Comparison of ENCODE assay signal across 10 cellular contexts in genomic region chr3:119235151-119235550, GRCh38. TPM values are rescaled to one million over a fixed set of nuclear protein-coding genes. Genes with fewer than 3 reads are reported as not detected.
DNase-seq lines count a peak whose midpoint lies in the region; ATAC-seq and TF ChIP-seq lines count a peak whose summit lies in the region.
"Had no signal": no experiment of that assay in that cellular context is flagged by ENCODE, and none has a peak within 500 bp of the region (broad histone marks: within the 10 kb centered on the region; RNA-seq: fewer than 3 reads in every experiment).

No MANE protein-coding gene starts in this region.

- CTCF ChIA-PET in activated naive CD4-positive, alpha-beta T cell treated with anti-CD3 and anti-CD28 coated beads for 36 hours (lab: Charles Lee), result interaction anchor here (0.8 kb wide), 1 partner anchor 87 kb away, joined by 3 read pairs; no protein-coding TSS in a partner anchor
- CTCF ChIA-PET in SK-N-SH (lab: Yijun Ruan, JAX), result interaction anchor here (0.6 kb wide), 1 partner anchor 90 kb away, joined by 3 read pairs; no protein-coding TSS in a partner anchor

- H3K9me3 ChIP-seq in SK-N-SH, result no peaks in the 10 kb centered on the region
- H3K9me3 ChIP-seq in thoracic aorta, result no peaks in the 10 kb centered on the region

- no peak for DNase-seq in activated naive CD4-positive, alpha-beta T cell treated with anti-CD3 and anti-CD28 coated beads for 36 hours
- DNase-seq in activated naive CD4-positive, alpha-beta T cell treated with Interleukin-2 at 50 U/mL for 16 hours, result no peak
- DNase-seq in SK-N-SH (no peak), fibroblast of mammary gland (ENCODE audit: low read depth) (peak; percentile 43), thoracic aorta (ENCODE audit: low spot score) (no peak), COLO668 (lab: John Stamatoyannopoulos, UW; ENCODE audit: unreplicated experiment) (no peak)
- DNase-seq: activated effector memory CD4-positive, alpha-beta T cell treated with Interleukin-2 at 50 U/mL for 16 hours; NCI-H1417 had no signal

- 50% methylated on average over 1 of the region's 1 CpG for WGBS in SK-N-SH (ENCODE audit: low lambda C conversion rate)

- peak overlapping the region; percentile 18; the same call in 1 of the 2 replicates for H3K4me2 ChIP-seq in SK-N-SH

- H3K4me1 ChIP-seq in SK-N-SH (ENCODE audit: control insufficient read depth in 1 of 2, insufficient read depth in 2 of 2, low read depth in 1 of 2, low read length in 1 of 2) (peaks cover 3 to 8% of the 10 kb centered on the region in 2 experiments; a peak in 3 of 4 replicates), thoracic aorta (ENCODE audit: control insufficient read depth in 1 of 2, low read depth in 2 of 2) (peaks cover 8 to 35% of the 10 kb centered on the region in 2 donors)

- H3K79me2 ChIP-seq in SK-N-SH (ENCODE audit: insufficient read depth), result peaks cover 52% of the 10 kb centered on the region

- intact Hi-C loops in activated naive CD4-positive, alpha-beta T cell treated with anti-CD3 and anti-CD28 coated beads for 36 hours (cut with micrococcal nuclease), result loop anchor here (5.0 to 10.0 kb wide), 2 partner anchors 278 to 1110 kb away; partner anchors contain the start of gene LRRC58

- no peaks in the 10 kb centered on the region; the same call in 1 of the 2 replicates for H3K9me2 ChIP-seq in SK-N-SH

- peak overlapping the region; percentile 60 for H3K27ac Mint-ChIP-seq in activated naive CD4-positive, alpha-beta T cell treated with anti-CD3 and anti-CD28 coated beads for 36 hours

- H3K4me1 Mint-ChIP-seq in activated naive CD4-positive, alpha-beta T cell treated with anti-CD3 and anti-CD28 coated beads for 36 hours (ENCODE audit: low read depth), result peaks cover 78% of the 10 kb centered on the region

- no peak for TF ChIP-seq RAD21 in SK-N-SH (IDR thresholded peaks at IDR 0.05; ENCODE audit: low read length)

- POLR2A ChIA-PET in SK-N-SH (lab: Yijun Ruan, JAX), result no interaction called here

- peaks cover 35% of the 10 kb centered on the region for H3K36me3 Mint-ChIP-seq in activated naive CD4-positive, alpha-beta T cell treated with anti-CD3 and anti-CD28 coated beads for 36 hours (ENCODE audit: low read depth)

- no peaks in the 10 kb centered on the region for H3K27me3 Mint-ChIP-seq in activated naive CD4-positive, alpha-beta T cell treated with anti-CD3 and anti-CD28 coated beads for 36 hours (ENCODE audit: low read depth)

- peak overlapping the region; percentile 16; the same call in 1 of the 2 replicates for H3K9ac ChIP-seq in SK-N-SH

- no peak overlapping the region for H2AFZ ChIP-seq in SK-N-SH (ENCODE audit: low read depth)

- TF ChIP-seq EP300 in SK-N-SH (IDR thresholded peaks at IDR 0.05; ENCODE audit: borderline replicate concordance in 1 of 2, low read depth in 1 of 2, low read length in 1 of 2), result no peak

- no peak overlapping the region for H3K4me3 Mint-ChIP-seq in activated naive CD4-positive, alpha-beta T cell treated with anti-CD3 and anti-CD28 coated beads for 36 hours

- peaks cover 51 to 60% of the 10 kb centered on the region in 2 experiments for H3K36me3 ChIP-seq in SK-N-SH (replicated peaks in 1 of 2; ENCODE audit: control insufficient read depth in 1 of 2, insufficient read depth in 2 of 2, low read length in 1 of 2)
- no peaks in the 10 kb centered on the region for H3K36me3 ChIP-seq in thoracic aorta

- H3F3A ChIP-seq in SK-N-SH (replicated peaks; ENCODE audit: insufficient read depth), result peaks cover 29% of the 10 kb centered on the region

- no peak for TF ChIP-seq POLR2A in GM18505 (IDR thresholded peaks at IDR 0.05; ENCODE audit: borderline replicate concordance, extremely low read depth, insufficient read depth, insufficient read length)

- no peaks in the 10 kb centered on the region for H3K9me3 Mint-ChIP-seq in activated naive CD4-positive, alpha-beta T cell treated with anti-CD3 and anti-CD28 coated beads for 36 hours

- no peaks in the 10 kb centered on the region; the same call in 1 of the 2 replicates for H4K20me1 ChIP-seq in SK-N-SH (ENCODE audit: insufficient read depth)

- no peaks in the 10 kb centered on the region for H3K27me3 ChIP-seq in SK-N-SH (ENCODE audit: insufficient read depth)
- no peaks in the 10 kb centered on the region for H3K27me3 ChIP-seq in thoracic aorta (replicated peaks; ENCODE audit: insufficient read depth)

- H3K27ac ChIP-seq in SK-N-SH (ENCODE audit: low read depth in 2 of 2, low read length in 1 of 2), result peak overlapping the region in 1 of 2 experiments; percentile 66; a peak in 2 of 4 replicates
- peak overlapping the region; percentile 0 to 9 for H3K27ac ChIP-seq in thoracic aorta

- no peak for ATAC-seq in thoracic aorta (ENCODE audit: insufficient number of reproducible peaks, low FRiP score, low read depth)
- ATAC-seq in GM18505 (IDR thresholded peaks at IDR 0.05; ENCODE audit: unreplicated experiment), result no peak
- ATAC-seq in GM19452 (IDR thresholded peaks at IDR 0.05; ENCODE audit: unreplicated experiment), result no peak

- H3K4me3 ChIP-seq in SK-N-SH (ENCODE audit: low read depth in 2 of 2, low read length in 1 of 2), result no peak overlapping the region
- no peak overlapping the region for H3K4me3 ChIP-seq in fibroblast of mammary gland (ENCODE audit: control insufficient read depth, low read depth, low read length)
- no peak overlapping the region for H3K4me3 ChIP-seq in thoracic aorta

- TF ChIP-seq CTCF in SK-N-SH (IDR thresholded peaks at IDR 0.05), result no peak
- TF ChIP-seq CTCF in fibroblast of mammary gland (conservative IDR thresholded peaks at IDR 0.05; ENCODE audit: control insufficient read depth, insufficient read depth, low read depth, low read length), result no peak
- no peak for TF ChIP-seq CTCF in thoracic aorta (IDR thresholded peaks at IDR 0.05)

TF ChIP-seq in SK-N-SH, 30 proteins besides CTCF, POLR2A, EP300 and RAD21:
- TF ChIP-seq FOXM1 (IDR thresholded peaks at IDR 0.05; ENCODE audit: low read depth) (no peak), YY1 (IDR thresholded peaks at IDR 0.05; ENCODE audit: low read depth) (no peak), GATA2 (CRISPR knock-in tag; IDR thresholded peaks at IDR 0.05) (no peak), ELF1 (IDR thresholded peaks at IDR 0.05) (no peak)

RNA-seq across cellular contexts. Expression of gene B4GALT4, which starts 5.5 kb away (rescaled TPM):
- total RNA-seq in activated naive CD4-positive, alpha-beta T cell treated with anti-CD3 and anti-CD28 coated beads for 36 hours, result 10 to 100 TPM; 22.0 to 22.8 TPM
- 15.7 and 19.8 TPM in 2 replicates for polyA plus RNA-seq in SK-N-SH (2012; rRNA removed)
- polyA plus RNA-seq in SK-N-SH (2012; cell fraction: cytosol; rRNA removed), result 20.2 and 23.9 TPM in 2 replicates
- 11.7 and 19.4 TPM in 2 replicates for polyA plus RNA-seq in SK-N-SH (2012; cell fraction: nucleus; rRNA removed)
- 10 to 100 TPM; 17.1 to 19.6 TPM for total RNA-seq in thoracic aorta

RNA-seq across cellular contexts. Expression of gene ARHGAP31, which starts 59.0 kb away (rescaled TPM):
- 1 to 10 TPM; 3.5 to 3.7 TPM for total RNA-seq in activated naive CD4-positive, alpha-beta T cell treated with anti-CD3 and anti-CD28 coated beads for 36 hours
- 4.4 and 7.7 TPM in 2 replicates for polyA plus RNA-seq in SK-N-SH (2012; rRNA removed)
- polyA plus RNA-seq in SK-N-SH (2012; cell fraction: cytosol; rRNA removed), result 4.0 and 4.8 TPM in 2 replicates
- 6.0 and 7.0 TPM in 2 replicates for polyA plus RNA-seq in SK-N-SH (2012; cell fraction: nucleus; rRNA removed)
- total RNA-seq in thoracic aorta, result 10 to 100 TPM; 20.8 to 33.6 TPM

Comparison
In these comparisons a context has a peak if more than half of its experiments do, and no peak if none do; other contexts are left out.
1. RNA of gene ARHGAP31, which starts 59.0 kb away (total RNA-seq): 20.8 to 33.6 TPM in thoracic aorta; 3.5 to 3.7 TPM in activated naive CD4-positive, alpha-beta T cell treated with anti-CD3 and anti-CD28 coated beads for 36 hours; every median in the first group is over 4 times any median in the second.